ENCODE assay signal across 6 cellular contexts in genomic region chr11:30554587-30554986, GRCh38. TPM values are rescaled to one million over a fixed set of nuclear protein-coding genes. Genes with fewer than 3 reads are reported as not detected.
"Had no signal": no experiment of that assay in that cellular context is flagged by ENCODE, and none has a peak within 500 bp of the region (broad histone marks: within the 10 kb centered on the region; RNA-seq: fewer than 3 reads in every experiment).

No MANE protein-coding gene starts in this region.

RNA-seq across cellular contexts. Expression of gene MPPED2, which starts 31.6 kb away (rescaled TPM):
- total RNA-seq: HT-29, IMR-90, MCF 10A, PC-9, RPMI7951, SJSA1 had no signal
